In the genomic region with DNA sequence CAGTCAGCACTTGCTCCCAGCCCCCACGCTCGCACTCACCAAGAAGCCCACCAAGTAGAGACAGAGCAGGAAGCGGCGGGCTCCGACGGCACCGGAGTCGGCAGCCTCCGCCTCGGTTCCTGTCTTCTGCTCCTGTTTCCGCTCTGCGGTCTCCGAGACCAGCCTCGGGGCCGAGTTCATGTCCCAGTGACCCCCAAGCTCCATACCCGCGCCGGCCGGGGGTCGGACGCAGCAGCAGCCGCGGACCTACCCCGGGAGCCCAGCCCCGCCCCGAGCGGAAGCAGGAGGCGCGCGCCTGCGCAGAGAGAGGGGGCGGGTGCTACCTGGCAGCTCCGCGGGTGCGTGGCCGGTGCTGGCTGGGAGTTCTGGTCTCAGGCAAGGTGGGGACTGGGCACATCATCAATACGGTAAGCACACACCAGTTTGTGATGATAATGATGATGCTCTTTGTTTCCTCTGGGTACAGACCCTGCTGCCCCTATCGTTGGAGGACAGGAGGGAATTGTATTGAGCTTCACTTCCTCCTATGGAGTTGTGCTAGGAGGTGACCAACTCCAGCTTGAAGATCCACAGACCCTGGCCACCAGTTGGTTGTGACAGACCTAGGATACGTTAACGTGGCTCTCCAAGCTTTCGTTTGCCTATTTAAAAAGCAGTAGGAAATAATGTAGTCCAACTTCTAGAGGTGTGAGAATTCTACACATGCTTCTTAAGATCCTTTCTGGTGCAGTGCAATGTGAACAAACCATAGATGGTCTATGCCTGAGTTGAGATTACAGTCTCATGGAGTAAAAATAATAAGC, we compare ENCODE assay signal across 8 cellular contexts. TPM values are rescaled to one million over a fixed set of nuclear protein-coding genes. Genes with fewer than 3 reads are reported as not detected.
DNase-seq lines count a peak whose midpoint lies in the region; ATAC-seq and TF ChIP-seq lines count a peak whose summit lies in the region.

No MANE protein-coding gene starts in this region.

- peaks cover 20 to 23% of the 10 kb centered on the region in 2 donors for H3K4me1 ChIP-seq in gastrocnemius medialis

- peak overlapping the region; percentile 92 for H3K4me3 ChIP-seq in astrocyte of the spinal cord (ENCODE audit: low read depth, low read length)
- peak overlapping the region; percentile 72 to 98 (median 81) for H3K4me3 ChIP-seq in gastrocnemius medialis

- ATAC-seq in HG02610 (IDR thresholded peaks at IDR 0.05; ENCODE audit: unreplicated experiment) (peak; percentile 94), gastrocnemius medialis (peak; percentile 80 to 85)

- DNase-seq in NCI-H1417 (lab: John Stamatoyannopoulos, UW) (peak; percentile 69 to 88 (median 86)), NCI-H1417 treated with DMSO at 0.1 percent for 48 hours (lab: John Stamatoyannopoulos, UW) (no peak), NCI-H1048 (lab: John Stamatoyannopoulos, UW) (peak; percentile 46), T1000 (lab: John Stamatoyannopoulos, UW) (peak; percentile 57), astrocyte of the spinal cord (ENCODE audit: low read depth, low spot score) (peak; percentile 61), iPS DF 4.7 (ENCODE audit: extremely low read depth, low spot score) (peak; percentile 22), gastrocnemius medialis (peak; percentile 56 to 77)

- TF ChIP-seq CTCF in astrocyte of the spinal cord (IDR thresholded peaks at IDR 0.05; ENCODE audit: low read depth, low read length) (peak; percentile 6), gastrocnemius medialis (IDR thresholded peaks at IDR 0.05 in 4 of 5, conservative IDR thresholded peaks at IDR 0.05 in 1 of 5) (no peak)

- in situ Hi-C loops in astrocyte of the spinal cord (cut with HindIII; ENCODE audit: low sequenced_read_pairs) (no loop called here), gastrocnemius medialis (cut with MboI; ENCODE audit: low sequenced_read_pairs in 4 of 4) (no loop called here)

- no peaks in the 10 kb centered on the region for H3K27me3 ChIP-seq in gastrocnemius medialis

- TF ChIP-seq POLR2A in gastrocnemius medialis (IDR thresholded peaks at IDR 0.05), result peak; percentile 55 to 80

- H3K36me3 ChIP-seq in gastrocnemius medialis, result peaks cover 0 to 1% of the 10 kb centered on the region in 2 donors

- H3K9me3 ChIP-seq in gastrocnemius medialis, result no peaks in the 10 kb centered on the region

- H3K27ac ChIP-seq in gastrocnemius medialis, result peak overlapping the region; percentile 77 to 91 (median 85)

- intact Hi-C loops in gastrocnemius medialis (cut with DNase I; ENCODE audit: low total_unique reads), result no loop called here

RNA-seq across cellular contexts. Expression of a gene that starts 25.0 kb away (rescaled TPM):
- total RNA-seq in gastrocnemius medialis, result 10 to 100 TPM in 1 of 4 donors, 1 to 10 TPM in 3; 6.1 to 15.2 (median 8.0) TPM
